ENCODE assay signal across 23 cellular contexts in genomic region chr10:119669331-119669730, GRCh38. TPM values are rescaled to one million over a fixed set of nuclear protein-coding genes. Genes with fewer than 3 reads are reported as not detected.
DNase-seq lines count a peak whose midpoint lies in the region; ATAC-seq and TF ChIP-seq lines count a peak whose summit lies in the region.
"Had no signal": no experiment of that assay in that cellular context is flagged by ENCODE, and none has a peak within 500 bp of the region (broad histone marks: within the 10 kb centered on the region; RNA-seq: fewer than 3 reads in every experiment).

No MANE protein-coding gene starts in this region.

- no peaks in the 10 kb centered on the region for H3K27me3 Mint-ChIP-seq in nephron (ENCODE audit: low read depth)
- H3K27me3 Mint-ChIP-seq: activated B cell treated with CpG ODN at 0.5 μM for 24 hours; activated CD4-positive, alpha-beta memory T cell treated with anti-CD3 and anti-CD28 coated beads for 36 hours; CD4-positive, CD25-positive, alpha-beta regulatory T cell; IgD-negative memory B cell had no signal

- peaks cover 90% of the 10 kb centered on the region for H3K79me2 ChIP-seq in mammary epithelial cell (ENCODE audit: insufficient read depth, low read length)

- H3K36me3 ChIP-seq in left ventricle myocardium inferior, result peaks cover 50% of the 10 kb centered on the region
- peaks cover 35% of the 10 kb centered on the region for H3K36me3 ChIP-seq in mammary epithelial cell (ENCODE audit: insufficient read depth, low read length)
- peaks cover 0 to 9% of the 10 kb centered on the region in 2 donors for H3K36me3 ChIP-seq in aorta (ENCODE audit: control insufficient read depth in 1 of 2, insufficient read depth in 2 of 2, low read length in 1 of 2)

- intact Hi-C loops in left ventricle myocardium inferior (cut with micrococcal nuclease), result no loop called here
- intact Hi-C loops in left ventricle myocardium superior (cut with micrococcal nuclease), result no loop called here
- intact Hi-C loops in mammary epithelial cell (cut with micrococcal nuclease), result no loop called here
- intact Hi-C loops in aorta (cut with DNase I), result no loop called here

- TF ChIP-seq CTCF in left ventricle myocardium inferior (IDR thresholded peaks at IDR 0.05; ENCODE audit: borderline replicate concordance) (no peak), mammary epithelial cell (conservative IDR thresholded peaks at IDR 0.05 in 1 of 2, IDR thresholded peaks at IDR 0.05 in 1 of 2; ENCODE audit: extremely low read depth in 1 of 2, insufficient read depth in 1 of 2, low read depth in 1 of 2, low read length in 2 of 2) (no peak), nephron (IDR thresholded peaks at IDR 0.05; ENCODE audit: unreplicated experiment in 3 of 3) (no peak)

- CTCF ChIA-PET in mammary epithelial cell (lab: Charles Lee; ENCODE audit: low non-redundant PET), result no interaction called here

- H3K27ac Mint-ChIP-seq in nephron, result peak overlapping the region in 2 of 3 experiments; percentile 35 to 89
- H3K27ac Mint-ChIP-seq: activated B cell treated with CpG ODN at 0.5 μM for 24 hours; activated CD4-positive, alpha-beta memory T cell treated with anti-CD3 and anti-CD28 coated beads for 36 hours; stimulated activated effector memory CD8-positive, alpha-beta T cell treated with anti-CD3 and anti-CD28 coated beads, Interleukin-12 subunit alpha, Interleukin-12 subunit beta, amount 100 ng/mL, for 72 hours had no signal

- in situ Hi-C loops in mammary epithelial cell (cut with MboI; ENCODE audit: low sequenced_read_pairs in 2 of 2), result no loop called here

- H3K9me3 ChIP-seq in left ventricle myocardium inferior (replicated peaks) (no peaks in the 10 kb centered on the region), mammary epithelial cell (replicated peaks; ENCODE audit: insufficient read depth, low read length) (no peaks in the 10 kb centered on the region), aorta (ENCODE audit: control insufficient read depth, low read length) (no peaks in the 10 kb centered on the region)
- H3K9me3 ChIP-seq: right lobe of liver had no signal

- H3K27me3 ChIP-seq in left ventricle myocardium inferior (ENCODE audit: low read depth), result no peaks in the 10 kb centered on the region
- H3K27me3 ChIP-seq in mammary epithelial cell (ENCODE audit: insufficient read depth, low read length), result no peaks in the 10 kb centered on the region
- H3K27me3 ChIP-seq in aorta (ENCODE audit: control insufficient read depth in 1 of 2, insufficient read depth in 2 of 2, low read length in 1 of 2), result no peaks in the 10 kb centered on the region
- H3K27me3 ChIP-seq: right lobe of liver had no signal

- H3K27ac ChIP-seq in left ventricle myocardium inferior (replicated peaks) (peak overlapping the region; percentile 93), mammary epithelial cell (ENCODE audit: insufficient read depth, low read depth, low read length) (no peak overlapping the region), aorta (ENCODE audit: low read depth in 1 of 2, low read length in 2 of 2) (peak overlapping the region; percentile 35 to 58)
- H3K27ac ChIP-seq: right lobe of liver, SK-N-MC had no signal

- peak overlapping the region; percentile 8 for H3K9ac ChIP-seq in mammary epithelial cell (ENCODE audit: insufficient read depth, low read length)

- no peaks in the 10 kb centered on the region for H3K9me3 Mint-ChIP-seq in nephron
- H3K9me3 Mint-ChIP-seq: activated B cell treated with CpG ODN at 0.5 μM for 24 hours; activated CD4-positive, alpha-beta memory T cell treated with anti-CD3 and anti-CD28 coated beads for 36 hours; CD4-positive, CD25-positive, alpha-beta regulatory T cell; IgD-negative memory B cell; stimulated activated effector memory CD8-positive, alpha-beta T cell treated with anti-CD3 and anti-CD28 coated beads, Interleukin-12 subunit alpha, Interleukin-12 subunit beta, amount 100 ng/mL, for 72 hours had no signal

- no peak overlapping the region for H2AFZ ChIP-seq in mammary epithelial cell (ENCODE audit: low read depth, low read length)

- no TSS peak for BruUV-seq in mammary epithelial cell (replicated peaks; lab: Mats Ljungman, UMichigan)

- peak overlapping the region; percentile 24 for H3K4me2 ChIP-seq in mammary epithelial cell (ENCODE audit: insufficient read depth, low read depth, low read length)

- no peaks in the 10 kb centered on the region for H4K20me1 ChIP-seq in mammary epithelial cell (ENCODE audit: insufficient read depth, low read length)

- peaks cover 43% of the 10 kb centered on the region for H3K4me1 Mint-ChIP-seq in nephron

- H3K36me3 Mint-ChIP-seq in nephron (ENCODE audit: low read depth), result peaks cover 35% of the 10 kb centered on the region
- H3K36me3 Mint-ChIP-seq: IgD-negative memory B cell had no signal

- ATAC-seq in left ventricle myocardium superior, result no peak
- ATAC-seq in aorta (ENCODE audit: low FRiP score), result no peak
- ATAC-seq: right lobe of liver; stimulated activated effector memory CD8-positive, alpha-beta T cell treated with anti-CD3 and anti-CD28 coated beads, Interleukin-12 subunit alpha, Interleukin-12 subunit beta, amount 100 ng/mL, for 72 hours had no signal

- H3K4me3 Mint-ChIP-seq in nephron, result no peak overlapping the region
- H3K4me3 Mint-ChIP-seq: activated B cell treated with CpG ODN at 0.5 μM for 24 hours; activated CD4-positive, alpha-beta memory T cell treated with anti-CD3 and anti-CD28 coated beads for 36 hours; CD4-positive, CD25-positive, alpha-beta regulatory T cell; IgD-negative memory B cell; stimulated activated effector memory CD8-positive, alpha-beta T cell treated with anti-CD3 and anti-CD28 coated beads, Interleukin-12 subunit alpha, Interleukin-12 subunit beta, amount 100 ng/mL, for 72 hours had no signal

- WGBS in mammary epithelial cell (ENCODE audit: low coverage, missing lambda C conversion rate), result 69% methylated on average over 4 of the region's 5 CpGs
- 86 to 88% methylated on average over 5 of the region's 5 CpGs for WGBS in aorta, 2 donors

- dilution Hi-C loops in mammary epithelial cell (cut with HindIII; ENCODE audit: low sequenced_read_pairs), result no loop called here

- H3K4me1 ChIP-seq in left ventricle myocardium inferior (peaks cover 84% of the 10 kb centered on the region), mammary epithelial cell (ENCODE audit: insufficient read depth, low read length) (peaks cover 65% of the 10 kb centered on the region), aorta (ENCODE audit: control insufficient read depth in 1 of 2, insufficient read depth in 2 of 2, low read length in 2 of 2) (peaks cover 1 to 4% of the 10 kb centered on the region in 2 donors)

- DNase-seq in left ventricle myocardium inferior, result no peak
- no peak for DNase-seq in left ventricle myocardium superior
- no peak for DNase-seq in mammary epithelial cell
- no peak for DNase-seq in aorta
- DNase-seq in DMS79 treated with DMSO at 0.1 percent for 48 hours (lab: John Stamatoyannopoulos, UW), result no peak
- no peak for DNase-seq in NCI-H187 (lab: John Stamatoyannopoulos, UW)
- DNase-seq in GM19238 (ENCODE audit: insufficient read length, low spot score), result no peak
- DNase-seq: activated B cell treated with CpG ODN at 0.5 μM for 24 hours; activated CD4-positive, alpha-beta memory T cell treated with anti-CD3 and anti-CD28 coated beads for 36 hours; activated T-cell treated with anti-CD3 and anti-CD28 coated beads for 4 hours; anterior cingulate cortex; CD4-positive, CD25-positive, alpha-beta regulatory T cell; DMS153; effector CD4-positive, alpha-beta T cell; GF-D8; NCI-H1436 treated with DMSO at 0.1 percent for 48 hours; NCI-H774; OCI-M1; right lobe of liver had no signal

- H3K4me3 ChIP-seq in left ventricle myocardium inferior, result no peak overlapping the region
- H3K4me3 ChIP-seq in mammary epithelial cell (replicated peaks in 1 of 3; ENCODE audit: insufficient read depth in 1 of 3, low read depth in 2 of 3, low read length in 3 of 3), result no peak overlapping the region
- H3K4me3 ChIP-seq in aorta (ENCODE audit: low read length in 2 of 2), result no peak overlapping the region
- H3K4me3 ChIP-seq: right lobe of liver, SK-N-MC had no signal

RNA-seq across cellular contexts. Expression of gene BAG3, which starts 18.2 kb away (rescaled TPM):
- total RNA-seq in left ventricle myocardium inferior (164 TPM), left ventricle myocardium superior (151 TPM), mammary epithelial cell (100 to 1,000 TPM in 1 of 2 donors, 10 to 100 TPM in 1; 41.0 to 117 TPM), aorta (10 to 100 TPM; 65.8 to 85.1 TPM)
- polyA plus RNA-seq in mammary epithelial cell (43.5 TPM), aorta (10 to 100 TPM; 16.3 to 26.5 TPM)
- polyA minus RNA-seq in mammary epithelial cell, result 89.4 TPM

RNA-seq across cellular contexts. Expression of gene INPP5F, which starts 56.5 kb away (rescaled TPM):
- total RNA-seq in left ventricle myocardium inferior, result 4.9 TPM
- 4.0 TPM for total RNA-seq in left ventricle myocardium superior
- total RNA-seq in mammary epithelial cell, result 10 to 100 TPM; 19.3 to 22.1 TPM
- polyA plus RNA-seq in mammary epithelial cell, result 9.8 TPM
- 12.5 TPM for polyA minus RNA-seq in mammary epithelial cell
- 10 to 100 TPM; 23.1 to 23.9 TPM for total RNA-seq in aorta
- 10 to 100 TPM in 1 of 2 donors, 1 to 10 TPM in 1; 6.9 to 13.4 TPM for polyA plus RNA-seq in aorta
